ENCODE assay signal across 26 cellular contexts in the genomic region with DNA sequence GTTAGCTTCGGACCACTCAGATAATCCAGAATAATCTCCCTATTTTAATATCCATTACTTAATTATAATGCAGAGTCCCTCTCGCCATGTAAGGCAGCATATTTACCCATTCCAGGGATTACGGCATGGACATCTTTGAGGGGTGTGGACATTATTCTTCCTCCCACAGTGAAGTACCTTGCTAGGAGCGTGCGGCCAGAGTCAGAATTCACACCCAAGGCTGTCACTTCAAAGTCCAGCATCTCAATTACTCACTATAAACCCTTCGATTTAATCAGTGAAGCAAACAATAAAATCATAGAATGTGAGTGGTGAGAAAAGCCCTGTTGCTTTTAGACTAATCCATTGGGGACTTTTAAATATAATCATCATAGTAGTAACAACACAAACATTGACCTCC. TPM values are rescaled to one million over a fixed set of nuclear protein-coding genes. Genes with fewer than 3 reads are reported as not detected.
DNase-seq lines count a peak whose midpoint lies in the region; ATAC-seq, FAIRE-seq and TF ChIP-seq lines count a peak whose summit lies in the region.
"Had no signal": no experiment of that assay in that cellular context is flagged by ENCODE, and none has a peak within 500 bp of the region (broad histone marks: within the 10 kb centered on the region; RNA-seq: fewer than 3 reads in every experiment).

No MANE protein-coding gene starts in this region.

- no peak for FAIRE-seq in small intestine (lab: Jason Lieb, UNC)
- FAIRE-seq: A549, D721Med, GM12878, H54 had no signal

- H3K27me3 ChIP-seq in right atrium auricular region, result no peaks in the 10 kb centered on the region
- H3K27me3 ChIP-seq in heart left ventricle, result no peaks in the 10 kb centered on the region
- no peaks in the 10 kb centered on the region for H3K27me3 ChIP-seq in psoas muscle (ENCODE audit: insufficient read depth in 3 of 3, low read length in 2 of 3)
- H3K27me3 ChIP-seq in small intestine (ENCODE audit: control insufficient read depth in 2 of 2, insufficient read depth in 2 of 2, low read length in 2 of 2), result no peaks in the 10 kb centered on the region
- H3K27me3 ChIP-seq: BE2C; BLaER1 treated with 17β-estradiol and CSF1 and Interleukin-3, amounts not matched to agents 10 nM and 100 nM had no signal

- in situ Hi-C loops in KBM-7 (cut with MboI; ENCODE audit: low pct_unique_long_range_greater_than_20kb, low sequenced_read_pairs), result no loop called here

- peaks cover 0 to 64% of the 10 kb centered on the region in 2 donors for H3K4me1 ChIP-seq in right atrium auricular region
- H3K4me1 ChIP-seq in heart left ventricle, result peaks cover 0 to 62% (median 31%) of the 10 kb centered on the region in 12 donors
- H3K4me1 ChIP-seq in psoas muscle, result peaks cover 79% of the 10 kb centered on the region
- H3K4me1 ChIP-seq in small intestine (ENCODE audit: control insufficient read depth in 2 of 2, insufficient read depth in 1 of 2, low read depth in 1 of 2, low read length in 1 of 2), result peaks cover 17 to 18% of the 10 kb centered on the region in 2 donors
- H3K4me1 ChIP-seq: A549 had no signal

- peak overlapping the region; percentile 21 to 83 for H3K27ac ChIP-seq in right atrium auricular region
- H3K27ac ChIP-seq in heart left ventricle, result peak overlapping the region in 4 of 12 donors; percentile 5 to 89 (median 80)
- peak overlapping the region; percentile 91 for H3K27ac ChIP-seq in psoas muscle
- no peak overlapping the region for H3K27ac ChIP-seq in small intestine (ENCODE audit: low read depth in 1 of 2, low read length in 1 of 2)
- H3K27ac ChIP-seq: A549; BLaER1 treated with 17β-estradiol and CSF1 and Interleukin-3, amounts not matched to agents 10 nM and 100 nM had no signal

- ATAC-seq in heart left ventricle (no peak), left colon (peak; percentile 81), psoas muscle (no peak), GM21737 (IDR thresholded peaks at IDR 0.05; ENCODE audit: unreplicated experiment) (no peak)
- ATAC-seq: A549, GM12878 had no signal

- H3K9me3 ChIP-seq in right atrium auricular region (no peaks in the 10 kb centered on the region), heart left ventricle (no peaks in the 10 kb centered on the region), psoas muscle (no peaks in the 10 kb centered on the region), small intestine (ENCODE audit: control insufficient read depth, low read depth) (no peaks in the 10 kb centered on the region)
- H3K9me3 ChIP-seq: A549; BE2C; BLaER1 treated with 17β-estradiol and CSF1 and Interleukin-3, amounts not matched to agents 10 nM and 100 nM; HAP-1 had no signal

- TF ChIP-seq POLR2A in heart left ventricle (IDR thresholded peaks at IDR 0.05), result no peak

- no peaks in the 10 kb centered on the region for H3K36me3 ChIP-seq in right atrium auricular region
- H3K36me3 ChIP-seq in heart left ventricle, result no peaks in the 10 kb centered on the region
- H3K36me3 ChIP-seq in psoas muscle (ENCODE audit: insufficient read depth in 1 of 2, low read depth in 1 of 2), result no peaks in the 10 kb centered on the region
- peaks cover 0 to 2% of the 10 kb centered on the region in 2 donors for H3K36me3 ChIP-seq in small intestine (ENCODE audit: control insufficient read depth in 2 of 2, insufficient read depth in 2 of 2, low read length in 2 of 2)
- H3K36me3 ChIP-seq: BE2C; BLaER1 treated with 17β-estradiol and CSF1 and Interleukin-3, amounts not matched to agents 10 nM and 100 nM; HAP-1 had no signal

- TF ChIP-seq CTCF in right atrium auricular region (IDR thresholded peaks at IDR 0.05) (no peak), heart left ventricle (IDR thresholded peaks at IDR 0.05) (no peak), psoas muscle (IDR thresholded peaks at IDR 0.05) (no peak)

- H3K4me3 ChIP-seq in right atrium auricular region, result no peak overlapping the region
- no peak overlapping the region for H3K4me3 ChIP-seq in heart left ventricle
- H3K4me3 ChIP-seq in psoas muscle, result no peak overlapping the region
- no peak overlapping the region for H3K4me3 ChIP-seq in small intestine (ENCODE audit: low read depth in 1 of 2, low read length in 2 of 2)
- H3K4me3 ChIP-seq: A549; BLaER1 treated with 17β-estradiol and CSF1 and Interleukin-3, amounts not matched to agents 10 nM and 100 nM; GM12878; HAP-1 had no signal

- DNase-seq in right atrium auricular region (ENCODE audit: low spot score), result no peak
- no peak for DNase-seq in heart left ventricle
- no peak for DNase-seq in left colon
- DNase-seq in psoas muscle, result no peak
- DNase-seq in small intestine, result peak; percentile 83
- DNase-seq in KBM-7, result no peak
- DNase-seq: 8988T; ACHN; AML-193; BE2C; CD4-positive, alpha-beta T cell; CD8-positive, alpha-beta memory T cell; DMS 273 treated with DMSO at 0.1 percent for 48 hours; DMS79; EL; GDM1; GOT3; HFFc6 had no signal

- intact Hi-C loops in heart left ventricle (cut with DNase I) (no loop called here), left colon (cut with DNase I, micrococcal nuclease) (no loop called here), psoas muscle (cut with DNase I) (no loop called here)

- 90 to 92% (median 90%) methylated on average over 6 of the region's 6 CpGs for WGBS in heart left ventricle, 4 donors
- 86 to 95% (median 90%) methylated on average over 6 of the region's 6 CpGs for WGBS in psoas muscle, 3 donors
- 29 to 66% (median 50%) methylated on average over 6 of the region's 6 CpGs for WGBS in small intestine, 3 donors

RNA-seq across cellular contexts. Expression of a gene that starts 11.6 kb away (rescaled TPM):
- total RNA-seq in right atrium auricular region (10 to 100 TPM; 12.2 to 14.3 TPM), heart left ventricle (10 to 100 TPM in 6 of 9 donors, 1 to 10 TPM in 3; 4.9 to 23.2 (median 10.9) TPM), left colon (10 to 100 TPM; 34.4 to 52.6 TPM), psoas muscle (1 to 10 TPM; 3.5 to 7.4 (median 3.7) TPM)
- polyA plus RNA-seq in heart left ventricle (1 to 10 TPM; 2.8 to 3.1 TPM), psoas muscle (1 to 10 TPM; 1.1 to 5.8 (median 2.5) TPM), small intestine (10 to 100 TPM; 14.6 to 28.4 (median 19.4) TPM)
- total RNA-seq: CD4-positive, alpha-beta T cell; CD8-positive, alpha-beta memory T cell had no signal
- polyA plus RNA-seq: A549; CD14-positive monocyte; CD8-positive, alpha-beta memory T cell had no signal

Comparison
In these comparisons a context has a peak if more than half of its experiments do, and no peak if none do; other contexts are left out.
1. H3K27ac ChIP-seq: peak in right atrium auricular region (2 of 2) and psoas muscle (single experiment); none in small intestine (0 of 2).